Comparison of ENCODE assay signal across 29 cellular contexts in the genomic region with DNA sequence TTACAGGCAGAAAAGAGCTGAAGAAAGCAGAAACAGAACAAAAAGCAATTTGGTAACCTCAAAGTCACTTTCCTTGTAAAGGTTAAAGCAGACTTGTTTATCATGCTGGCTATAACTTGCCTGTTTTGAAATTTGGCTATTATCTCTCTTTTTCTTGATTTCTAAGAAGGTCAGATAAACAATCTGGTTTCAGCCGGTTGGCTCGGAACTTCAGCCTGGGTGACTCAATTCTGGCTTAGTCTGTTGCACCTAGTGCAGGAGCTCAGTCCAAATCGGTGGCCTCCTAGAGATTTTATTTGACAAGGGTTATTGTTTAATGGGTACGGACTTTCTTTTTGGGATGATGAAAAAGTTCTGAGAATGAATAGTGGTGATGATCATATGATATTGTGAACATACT.
"Had no signal": no experiment of that assay in that cellular context is flagged by ENCODE, and none has a peak within 500 bp of the region (broad histone marks: within the 10 kb centered on the region; RNA-seq: fewer than 3 reads in every experiment).

No MANE protein-coding gene starts in this region.

- H3K4me3 ChIP-seq: psoas muscle, skin epidermis, smooth muscle cell, spleen, suprapubic skin, testis, tibial artery, transverse colon, upper lobe of right lung, uterus had no signal

- H3K4me1 ChIP-seq: parathyroid adenoma, psoas muscle, spleen, suprapubic skin, testis, transverse colon, upper lobe of right lung, uterus had no signal

- H3K9me3 ChIP-seq: neutrophil, psoas muscle, spleen, suprapubic skin, testis, tibial artery, transverse colon, upper lobe of right lung, uterus had no signal

- DNase-seq: naive thymus-derived CD8-positive, alpha-beta T cell; nephron progenitor cell; nucleus accumbens; posterior cingulate gyrus; psoas muscle; right cardiac atrium; spleen; stimulated activated CD4-positive, alpha-beta T cell treated with anti-CD3 and anti-CD28 coated beads, Interleukin-12 subunit alpha, Interleukin-12 subunit beta, amount 100 ng/mL, for 4 hours; stimulated activated CD4-positive, alpha-beta T cell treated with anti-CD3 and anti-CD28 coated beads, Interleukin-1b, Interleukin-23, amount 100 ng/mL, for 48 hours; stimulated activated CD4-positive, alpha-beta T cell treated with anti-CD3 and anti-CD28 coated beads, Interleukin-4, amount 100 ng/mL, for 1 hour; stimulated activated CD4-positive, alpha-beta T cell treated with anti-CD3 and anti-CD28 coated beads, Interleukin-4, amount 100 ng/mL, for 4 hours; stimulated activated CD8-positive, alpha-beta memory T cell treated with anti-CD3 and anti-CD28 coated beads, Interleukin-4, amount 100 ng/mL, for 48 hours; stimulated activated naive CD4-positive, alpha-beta T cell; stimulated activated naive CD8-positive, alpha-beta T cell treated with anti-CD3 and anti-CD28 coated beads, Interleukin-15, amount 100 ng/mL, for 72 hours; stimulated activated naive CD8-positive, alpha-beta T cell treated with anti-CD3 and anti-CD28 coated beads, Interleukin-15, Interleukin-2, amounts not matched to agents 100 U/mL and 50 U/mL, for 24 hours; substantia nigra; testis; tibial artery; transverse colon; upper lobe of right lung; uterus had no signal

- H3K36me3 ChIP-seq: neutrophil, spleen, suprapubic skin, tibial artery, transverse colon, upper lobe of right lung, uterus had no signal

- H3K27me3 ChIP-seq: neutrophil, testis, tibial artery, transverse colon, upper lobe of right lung, uterus had no signal

- ATAC-seq: naive thymus-derived CD8-positive, alpha-beta T cell; natural killer cell treated with Interleukin-12 subunit alpha and Interleukin-12 subunit beta and Interleukin-15 and Interleukin-18, amount 100 ng/mL, for 72 hours; psoas muscle; right cardiac atrium; sciatic nerve; stimulated activated memory B cell treated with anti-CD40 and anti-IgM and Interleukin-4, amounts not matched to agents 10 μg/mL and 1 μg/mL and 100 μg/mL, for 72 hours; stimulated activated naive CD8-positive, alpha-beta T cell treated with anti-CD3 and anti-CD28 coated beads, Interleukin-15, amount 100 ng/mL, for 72 hours; stimulated activated naive CD8-positive, alpha-beta T cell treated with anti-CD3 and anti-CD28 coated beads, Interleukin-15, Interleukin-2, amounts not matched to agents 100 U/mL and 50 U/mL, for 24 hours; upper lobe of right lung had no signal

- H3K27ac ChIP-seq: neutrophil, parathyroid adenoma, psoas muscle, skin epidermis, spleen, suprapubic skin, testis, tibial artery, transverse colon, upper lobe of right lung, uterus had no signal
